14 cellular contexts compared by ENCODE assay signal in the genomic region with DNA sequence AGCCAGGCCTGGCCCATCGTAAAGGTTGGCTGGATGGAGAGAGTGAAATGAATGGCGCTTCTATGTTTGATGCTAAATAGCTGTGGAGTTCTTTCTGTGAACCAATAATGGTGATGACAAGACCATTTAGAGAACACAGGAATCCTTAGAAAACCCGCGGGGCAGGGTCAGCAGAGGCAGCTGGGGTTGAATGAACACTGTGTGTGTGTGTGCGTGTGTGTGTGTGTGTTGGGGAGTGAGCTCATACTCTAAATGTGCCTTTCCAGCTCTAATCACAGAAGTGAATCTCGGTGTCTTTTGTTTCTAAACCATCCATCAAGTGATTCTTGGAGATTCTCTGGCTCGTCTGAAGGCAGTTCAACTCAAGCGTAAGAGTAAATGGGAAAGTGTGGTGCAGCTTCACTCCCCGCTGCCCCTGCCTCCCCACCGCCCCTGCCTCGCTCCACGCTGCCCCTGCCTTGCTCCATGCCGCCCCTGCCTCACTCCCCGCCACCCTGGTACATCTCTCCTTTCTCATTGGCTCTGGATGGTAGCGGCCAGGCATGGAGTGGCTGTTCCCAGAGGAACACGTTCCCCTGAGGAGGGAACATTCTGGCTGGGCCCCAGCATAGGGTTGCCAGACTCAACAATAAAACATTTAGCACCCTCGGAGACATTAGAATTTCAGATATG. TPM values are rescaled to one million over a fixed set of nuclear protein-coding genes. Genes with fewer than 3 reads are reported as not detected.
A peak's percentile ranks its signal among the peaks of the same experiment; 100 is the strongest.
DNase-seq lines count a peak whose midpoint lies in the region; ATAC-seq and TF ChIP-seq lines count a peak whose summit lies in the region.
"Had no signal": no experiment of that assay in that cellular context is flagged by ENCODE, and none has a peak within 500 bp of the region (broad histone marks: within the 10 kb centered on the region; RNA-seq: fewer than 3 reads in every experiment).

No MANE protein-coding gene starts in this region.

- H4K8ac ChIP-seq in IMR-90 (ENCODE audit: low read depth in 2 of 2, low read length in 2 of 2) = no peak overlapping the region

- no peak overlapping the region for H2AFZ ChIP-seq in IMR-90 (replicated peaks; ENCODE audit: low read length, poor library complexity)
- no peak overlapping the region for H2AFZ ChIP-seq in parathyroid adenoma

- H2BK120ac ChIP-seq in IMR-90 (ENCODE audit: low read depth, low read length) = no peak overlapping the region

- no peak overlapping the region for H3K4me2 ChIP-seq in IMR-90 (ENCODE audit: low read depth, low read length)
- peak overlapping the region; percentile 1 for H3K4me2 ChIP-seq in parathyroid adenoma (ENCODE audit: low read length)

- no peak overlapping the region for H4K91ac ChIP-seq in IMR-90 (ENCODE audit: insufficient read depth, low read depth, low read length)

- POLR2A ChIA-PET in IMR-90 (lab: Charles Lee; ENCODE audit: unreplicated experiment) = no interaction called here

- TF ChIP-seq CTCF in IMR-90 (conservative IDR thresholded peaks at IDR 0.05; ENCODE audit: low read depth, low read length) (no peak), astrocyte of the spinal cord (IDR thresholded peaks at IDR 0.05; ENCODE audit: low read depth, low read length) (no peak), parathyroid adenoma (IDR thresholded peaks at IDR 0.05) (no peak)

- H3K9ac ChIP-seq in IMR-90 (ENCODE audit: low read depth, low read length) (no peak overlapping the region), parathyroid adenoma (no peak overlapping the region)

- H4K20me1 ChIP-seq in IMR-90 (ENCODE audit: insufficient read depth, low read length) = no peaks in the 10 kb centered on the region

- H3K9me1 ChIP-seq in IMR-90 (ENCODE audit: insufficient read depth, low read length) = peaks cover 2% of the 10 kb centered on the region

- no peak for TF ChIP-seq POLR2A in IMR-90 (IDR thresholded peaks at IDR 0.05; ENCODE audit: low read depth, low read length)

- no peaks in the 10 kb centered on the region for H3K79me1 ChIP-seq in IMR-90 (ENCODE audit: low read depth in 1 of 2, low read length in 2 of 2)

- no peaks in the 10 kb centered on the region for H3K79me2 ChIP-seq in parathyroid adenoma

- H2AK5ac ChIP-seq in IMR-90 (ENCODE audit: low read depth, low read length) = no peak overlapping the region

- H3K56ac ChIP-seq in IMR-90 (ENCODE audit: extremely low read depth, insufficient read depth, low read length) = no peak overlapping the region

- WGBS in IMR-90 (ENCODE audit: extremely low coverage in 2 of 2, insufficient read length in 1 of 2), 2 experiments = 53% methylated on average over 6 of the region's 17 CpGs; no CpG with 5 or more reads in 1 of the 2 experiments

- dilution Hi-C loops in IMR-90 (cut with HindIII; ENCODE audit: low sequenced_read_pairs, unreplicated experiment) = no loop called here

- H3K4ac ChIP-seq in IMR-90 (ENCODE audit: low read depth, low read length) = no peak overlapping the region

- H3K36me3 ChIP-seq in IMR-90 (ENCODE audit: control insufficient read depth, insufficient read depth, low read length) (no peaks in the 10 kb centered on the region), parathyroid adenoma (ENCODE audit: control insufficient read depth, insufficient read depth, low read length) (no peaks in the 10 kb centered on the region)
- H3K36me3 ChIP-seq: upper lobe of right lung had no signal

- no peak overlapping the region for H2BK15ac ChIP-seq in IMR-90 (ENCODE audit: low read depth, low read length)

- H3K4me1 ChIP-seq in IMR-90 (ENCODE audit: control insufficient read depth, insufficient read depth, low read length) (peaks cover 2% of the 10 kb centered on the region; the same call in 1 of the 2 replicates), parathyroid adenoma (peaks cover 8% of the 10 kb centered on the region)
- H3K4me1 ChIP-seq: upper lobe of right lung had no signal

- H3K27me3 ChIP-seq in IMR-90 (ENCODE audit: control insufficient read depth, insufficient read depth, low read length) = no peaks in the 10 kb centered on the region
- no peaks in the 10 kb centered on the region for H3K27me3 ChIP-seq in parathyroid adenoma (ENCODE audit: control insufficient read depth, insufficient read depth, low read length)
- H3K27me3 ChIP-seq: upper lobe of right lung had no signal

- in situ Hi-C loops in IMR-90 (cut with MboI; ENCODE audit: low sequenced_read_pairs) (no loop called here), astrocyte of the spinal cord (cut with HindIII; ENCODE audit: low sequenced_read_pairs) (no loop called here)

- ATAC-seq in IMR-90 (ENCODE audit: low read depth) (no peak), HG02678 (IDR thresholded peaks at IDR 0.05; ENCODE audit: unreplicated experiment) (no peak), HG02973 (IDR thresholded peaks at IDR 0.05; ENCODE audit: unreplicated experiment) (no peak), GM19035 (IDR thresholded peaks at IDR 0.05; ENCODE audit: unreplicated experiment) (no peak)
- ATAC-seq: upper lobe of right lung had no signal

- TF ChIP-seq RAD21 in IMR-90 (IDR thresholded peaks at IDR 0.05; ENCODE audit: low read length) = no peak

- CTCF ChIA-PET in IMR-90 (lab: Yijun Ruan, JAX) = no interaction called here

- no peak overlapping the region for H2BK20ac ChIP-seq in IMR-90 (ENCODE audit: low read depth, low read length)

- no peak overlapping the region for H3K18ac ChIP-seq in IMR-90 (ENCODE audit: low read depth, low read length)

- H3K9me3 ChIP-seq in IMR-90 (ENCODE audit: control insufficient read depth, insufficient read depth, low read length) (peaks cover 12% of the 10 kb centered on the region), parathyroid adenoma (ENCODE audit: control insufficient read depth, low read length) (no peaks in the 10 kb centered on the region)

- H3K23ac ChIP-seq in IMR-90 (ENCODE audit: low read depth, low read length) = no peak overlapping the region

- no peak overlapping the region for H3K4me3 ChIP-seq in IMR-90 (ENCODE audit: insufficient read depth, low read depth, low read length)
- no peak overlapping the region for H3K4me3 ChIP-seq in astrocyte of the spinal cord (ENCODE audit: low read depth, low read length)
- H3K4me3 ChIP-seq in parathyroid adenoma (ENCODE audit: low read depth, low read length) = no peak overlapping the region
- H3K4me3 ChIP-seq: upper lobe of right lung had no signal

- H4K5ac ChIP-seq in IMR-90 (ENCODE audit: low read depth, low read length) = no peak overlapping the region

- peak; percentile 15 for DNase-seq in IMR-90
- DNase-seq in astrocyte of the spinal cord (ENCODE audit: low read depth, low spot score) = peak; percentile 47
- DNase-seq in head of caudate nucleus = peak; percentile 32 to 95 (median 86)
- no peak for DNase-seq in iPS-NIHi11 (ENCODE audit: low spot score)
- DNase-seq: activated B cell treated with CpG ODN at 0.5 μM for 24 hours; activated naive CD4-positive, alpha-beta T cell; stimulated activated CD4-positive, alpha-beta T cell treated with anti-CD3 and anti-CD28 coated beads, Interleukin-4, amount 100 ng/mL, for 1 hour; upper lobe of right lung had no signal

- no peak overlapping the region for H3K14ac ChIP-seq in IMR-90 (replicated peaks; ENCODE audit: low read depth, low read length)

- intact Hi-C loops in IMR-90 (cut with micrococcal nuclease) = no loop called here
- intact Hi-C loops in head of caudate nucleus (cut with DNase I) = loop anchor here (5.0 to 10.0 kb wide), 2 partner anchors 49 to 216 kb away; a partner anchor contains a TSS

- no TSS peak for BruUV-seq in IMR-90 (replicated peaks; lab: Mats Ljungman, UMichigan)

- no peak overlapping the region for H3K27ac ChIP-seq in IMR-90 (ENCODE audit: insufficient read depth, low read length)
- no peak overlapping the region for H3K27ac ChIP-seq in parathyroid adenoma
- H3K27ac ChIP-seq: upper lobe of right lung had no signal

- H2AK9ac ChIP-seq in IMR-90 (replicated peaks; ENCODE audit: low read depth, low read length, poor library complexity) = no peak overlapping the region

- H2BK5ac ChIP-seq in IMR-90 (ENCODE audit: low read depth, low read length, poor library complexity, severe bottlenecking) = no peak overlapping the region

TF ChIP-seq in IMR-90, 13 proteins besides CTCF, POLR2A, EP300 and RAD21 (continues in another document):
- TF ChIP-seq CHD1 (IDR thresholded peaks at IDR 0.05; ENCODE audit: low read depth, low read length) = no peak
- TF ChIP-seq MAZ (IDR thresholded peaks at IDR 0.05; ENCODE audit: borderline replicate concordance, low read depth, low read length) = no peak
- no peak for TF ChIP-seq SMC3 (IDR thresholded peaks at IDR 0.05; ENCODE audit: low read depth, low read length)
- no peak for TF ChIP-seq BHLHE40 (IDR thresholded peaks at IDR 0.05; ENCODE audit: low read depth, low read length)
- TF ChIP-seq, protein P1, sequence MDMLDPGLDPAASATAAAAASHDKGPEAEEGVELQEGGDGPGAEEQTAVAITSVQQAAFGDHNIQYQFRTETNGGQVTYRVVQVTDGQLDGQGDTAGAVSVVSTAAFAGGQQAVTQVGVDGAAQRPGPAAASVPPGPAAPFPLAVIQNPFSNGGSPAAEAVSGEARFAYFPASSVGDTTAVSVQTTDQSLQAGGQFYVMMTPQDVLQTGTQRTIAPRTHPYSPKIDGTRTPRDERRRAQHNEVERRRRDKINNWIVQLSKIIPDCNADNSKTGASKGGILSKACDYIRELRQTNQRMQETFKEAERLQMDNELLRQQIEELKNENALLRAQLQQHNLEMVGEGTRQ (IDR thresholded peaks at IDR 0.05; ENCODE audit: low read depth, low read length) = no peak
- no peak for TF ChIP-seq NFE2L2 (IDR thresholded peaks at IDR 0.05; ENCODE audit: low read depth, low read length)
- TF ChIP-seq MXI1 (IDR thresholded peaks at IDR 0.05; ENCODE audit: borderline replicate concordance, low read depth, low read length) = no peak
- TF ChIP-seq CEBPB (IDR thresholded peaks at IDR 0.05; ENCODE audit: low read depth, low read length) = no peak
- no peak for TF ChIP-seq RFX5 (IDR thresholded peaks at IDR 0.05; ENCODE audit: low read depth, low read length)

RNA-seq across cellular contexts. Expression of a gene that starts 21.2 kb away (rescaled TPM):
- not detected in 2 replicates for total RNA-seq in IMR-90 (2012; rRNA removed)
- not detected in 2 replicates for polyA plus RNA-seq in IMR-90 (2012; rRNA removed)
- not detected in 2 replicates for polyA plus RNA-seq in IMR-90 (2012; cell fraction: cytosol; rRNA removed)
- 0.07 and 0.09 TPM in 2 replicates for polyA plus RNA-seq in IMR-90 (2012; cell fraction: nucleus; rRNA removed; ENCODE audit: low replicate concordance)
- total RNA-seq: activated B cell treated with CpG ODN at 0.5 μM for 24 hours, MCF 10A, mucosa of gallbladder, upper lobe of right lung had no signal

RNA-seq across cellular contexts. Expression of a gene that starts 46.1 kb away (rescaled TPM):
- 21.0 and 29.2 TPM in 2 replicates for total RNA-seq in IMR-90 (2012; rRNA removed)
- polyA plus RNA-seq in IMR-90 (2012; rRNA removed) = 62.3 and 93.7 TPM in 2 replicates
- 73.2 and 85.8 TPM in 2 replicates for polyA plus RNA-seq in IMR-90 (2012; cell fraction: cytosol; rRNA removed)
- 30.1 and 56.4 TPM in 2 replicates for polyA plus RNA-seq in IMR-90 (2012; cell fraction: nucleus; rRNA removed; ENCODE audit: low replicate concordance)

RNA-seq across cellular contexts. Expression of a gene that starts 52.8 kb away (rescaled TPM):
- 3.4 and 4.2 TPM in 2 replicates for total RNA-seq in IMR-90 (2012; rRNA removed)
- 45.7 and 52.0 TPM in 2 replicates for polyA plus RNA-seq in IMR-90 (2012; rRNA removed)
- polyA plus RNA-seq in IMR-90 (2012; cell fraction: cytosol; rRNA removed) = 25.9 and 36.5 TPM in 2 replicates
- 327 and 736 TPM in 2 replicates for polyA plus RNA-seq in IMR-90 (2012; cell fraction: nucleus; rRNA removed; ENCODE audit: low replicate concordance)

RNA-seq across cellular contexts. Expression of a gene that starts 52.9 kb away (rescaled TPM):
- total RNA-seq in IMR-90 (2012; rRNA removed) = 145 and 200 TPM in 2 replicates
- polyA plus RNA-seq in IMR-90 (2012; rRNA removed) = 544 and 708 TPM in 2 replicates
- polyA plus RNA-seq in IMR-90 (2012; cell fraction: cytosol; rRNA removed) = 747 and 763 TPM in 2 replicates
- 274 and 317 TPM in 2 replicates for polyA plus RNA-seq in IMR-90 (2012; cell fraction: nucleus; rRNA removed; ENCODE audit: low replicate concordance)
